8 cellular contexts compared by ENCODE assay signal in genomic region chr19:48646192-48646911, GRCh38. TPM values are rescaled to one million over a fixed set of nuclear protein-coding genes. Genes with fewer than 3 reads are reported as not detected.
A peak's percentile ranks its signal among the peaks of the same experiment; 100 is the strongest.
DNase-seq lines count a peak whose midpoint lies in the region; ATAC-seq, FAIRE-seq and TF ChIP-seq lines count a peak whose summit lies in the region.

No MANE protein-coding gene starts in this region.

- TF ChIP-seq POLR2A in A549 (IDR thresholded peaks at IDR 0.05; ENCODE audit: low read length) = peak; percentile 22; the same call in 1 of the 2 replicates

- peaks cover 18% of the 10 kb centered on the region; the same call in 2 of the 3 replicates for H3K4me1 ChIP-seq in A549

- H3K4me2 ChIP-seq in A549 = peak overlapping the region; percentile 94

- peak; percentile 97 to 98 for TF ChIP-seq RAD21 in A549 (conservative IDR thresholded peaks at IDR 0.05 in 1 of 2, IDR thresholded peaks at IDR 0.05 in 1 of 2)

- CTCF ChIA-PET in A549 (lab: Yijun Ruan, JAX) = interaction anchor here (0.6 to 3.5 kb wide), 55 partner anchors 8 to 347 kb away, joined by 3 to 39 read pairs (median 4); partner anchors contain the start of genes FUT1, FUT2, HSD17B14 and IZUMO1

- FAIRE-seq in A549 (lab: Jason Lieb, UNC) = no peak

- H3K9me3 ChIP-seq in A549 = no peaks in the 10 kb centered on the region

- POLR2A ChIA-PET in A549 (lab: Yijun Ruan, JAX) = interaction anchor here (1.0 to 3.1 kb wide), 7 partner anchors 12 to 226 kb away, joined by 3 to 15 read pairs (median 5); partner anchors contain the start of genes PPP1R15A, RPL18 and SPHK2

- ATAC-seq in A549 (peak; percentile 85 to 90), GM18868 (IDR thresholded peaks at IDR 0.05; ENCODE audit: unreplicated experiment) (peak; percentile 84), HG03196 (IDR thresholded peaks at IDR 0.05; ENCODE audit: unreplicated experiment) (peak; percentile 66)

- TF ChIP-seq CTCF in A549 (IDR thresholded peaks at IDR 0.05) = peak; percentile 90

- peak; percentile 91 to 97 for DNase-seq in A549 (ENCODE audit: low read depth in 1 of 2, low spot score in 1 of 2)
- peak; percentile 80 for DNase-seq in NCI-H460 (ENCODE audit: extremely low read depth, low read depth)
- peak; percentile 91 for DNase-seq in activated CD4-positive, CD25-positive, alpha-beta regulatory T cell treated with anti-CD3 and anti-CD28 coated beads, Interleukin-2, amount 50 U/mL, for 72 hours
- DNase-seq in cerebellar cortex (ENCODE audit: low spot score) = peak; percentile 96
- DNase-seq in stimulated activated CD4-positive, alpha-beta T cell treated with anti-CD3 and anti-CD28 coated beads, Interleukin-1b, Interleukin-23, amount 100 ng/mL, for 24 hours (ENCODE audit: low read depth in 4 of 4, low spot score in 1 of 4) = peak in 3 of 4 experiments; percentile 82 to 90 (median 82)

- peak overlapping the region; percentile 54 for H3K4me3 ChIP-seq in A549

- WGBS in A549 (ENCODE audit: missing lambda C conversion rate) = 2% methylated on average over 11 of the region's 36 CpGs

- H3K27me3 ChIP-seq in layer of hippocampus (ENCODE audit: control insufficient read depth, insufficient read depth, low read length) = no peaks in the 10 kb centered on the region

- H3K27ac ChIP-seq in A549 = peak overlapping the region; percentile 87 to 88
- peak overlapping the region; percentile 97 for H3K27ac ChIP-seq in layer of hippocampus (ENCODE audit: low read depth, low read length)

- no peak for TF ChIP-seq EP300 in A549 (IDR thresholded peaks at IDR 0.05)

TF ChIP-seq in A549, 52 proteins besides CTCF, POLR2A, EP300 and RAD21 (continues in another document):
- TF ChIP-seq NR3C1 (IDR thresholded peaks at IDR 0.05) = no peak
- no peak for TF ChIP-seq ZSCAN20 (CRISPR knock-in tag; IDR thresholded peaks at IDR 0.05)
- no peak for TF ChIP-seq TFCP2L1 (CRISPR knock-in tag; IDR thresholded peaks at IDR 0.05)
- TF ChIP-seq EHMT2 (IDR thresholded peaks at IDR 0.05; ENCODE audit: low read depth) = no peak
- 0 out of 2 replicates have a peak, but pooled peaks have one; percentile 28 for TF ChIP-seq ATOH8 (CRISPR knock-in tag; IDR thresholded peaks at IDR 0.05; ENCODE audit: low read depth)
- peak; percentile 87 for TF ChIP-seq E2F6 (IDR thresholded peaks at IDR 0.05; ENCODE audit: borderline replicate concordance, low read depth)
- no peak for TF ChIP-seq GATA3 (IDR thresholded peaks at IDR 0.05; ENCODE audit: borderline replicate concordance)
- no peak for TF ChIP-seq RARB (CRISPR knock-in tag; IDR thresholded peaks at IDR 0.05)
- no peak for TF ChIP-seq CBX8 (IDR thresholded peaks at IDR 0.05)
- TF ChIP-seq REST (IDR thresholded peaks at IDR 0.05) = no peak
- TF ChIP-seq ELK1 (IDR thresholded peaks at IDR 0.05; ENCODE audit: low read depth, low read length) = no peak
- no peak for TF ChIP-seq HEYL (CRISPR knock-in tag; IDR thresholded peaks at IDR 0.05)
- no peak for TF ChIP-seq BHLHE40 (IDR thresholded peaks at IDR 0.05; ENCODE audit: low read depth, low read length)
- peak; percentile 34 for TF ChIP-seq CHD2 (IDR thresholded peaks at IDR 0.05; ENCODE audit: low read length, partially characterized antibody)

RNA-seq across cellular contexts. Expression of gene CA11, which starts 0.4 kb away (rescaled TPM):
- 8.8 and 9.8 TPM in 2 replicates for polyA plus RNA-seq in A549 (2011; rRNA removed)
- polyA plus RNA-seq in A549 (2012; cell fraction: cytosol; rRNA removed) = 4.3 and 5.3 TPM in 2 replicates
- 3.4 and 12.5 TPM in 2 replicates for polyA plus RNA-seq in A549 (2012; cell fraction: nucleus; rRNA removed)
- 12.8 to 21.0 TPM (median 17.5 TPM) in 3 replicates for polyA plus RNA-seq in A549 (2017; fragmentation: RNase III; extraction: RNeasy Plus Mini Kit Qiagen cat#74134 plus additional on column Dnase treatment)
- polyA minus RNA-seq in A549 (2011; rRNA and poly(A)+ RNA removed) = 5.1 and 6.3 TPM in 2 replicates
- 3.3 and 4.3 TPM in 2 replicates for total RNA-seq in NCI-H460 (2014; rRNA removed; shearing (Covaris generic))
- 1.7 and 3.2 TPM in 2 replicates for polyA plus RNA-seq in NCI-H460 (2014; cell fraction: nucleus; rRNA removed)

RNA-seq across cellular contexts. Expression of gene DBP, which starts 9.2 kb away (rescaled TPM):
- polyA plus RNA-seq in A549 (2011; rRNA removed) (1.8 and 2.5 TPM in 2 replicates), A549 (2017; fragmentation: RNase III; extraction: RNeasy Plus Mini Kit Qiagen cat#74134 plus additional on column Dnase treatment) (3.8 to 5.5 TPM (median 4.1 TPM) in 3 replicates)
- 3.3 and 3.6 TPM in 2 replicates for polyA plus RNA-seq in A549 (2012; cell fraction: cytosol; rRNA removed)
- polyA plus RNA-seq in A549 (2012; cell fraction: nucleus; rRNA removed) = 2.1 and 2.5 TPM in 2 replicates
- 2.2 and 3.9 TPM in 2 replicates for polyA minus RNA-seq in A549 (2011; rRNA and poly(A)+ RNA removed)
- total RNA-seq in NCI-H460 (2014; rRNA removed; shearing (Covaris generic)) = 3.0 and 3.5 TPM in 2 replicates
- 2.1 and 2.6 TPM in 2 replicates for polyA plus RNA-seq in NCI-H460 (2014; cell fraction: nucleus; rRNA removed)

RNA-seq across cellular contexts. Expression of gene NTN5, which starts 26.5 kb away (rescaled TPM):
- 0.22 and 0.41 TPM in 2 replicates for polyA plus RNA-seq in A549 (2011; rRNA removed)
- 0.39 and 0.52 TPM in 2 replicates for polyA plus RNA-seq in A549 (2012; cell fraction: cytosol; rRNA removed)
- 3.6 and 4.5 TPM in 2 replicates for polyA plus RNA-seq in A549 (2012; cell fraction: nucleus; rRNA removed)
- 0.18 to 0.44 TPM (median 0.28 TPM) in 3 replicates for polyA plus RNA-seq in A549 (2017; fragmentation: RNase III; extraction: RNeasy Plus Mini Kit Qiagen cat#74134 plus additional on column Dnase treatment)
- not detected in 2 replicates for polyA minus RNA-seq in A549 (2011; rRNA and poly(A)+ RNA removed)
- not detected in 2 replicates for total RNA-seq in NCI-H460 (2014; rRNA removed; shearing (Covaris generic))
- polyA plus RNA-seq in NCI-H460 (2014; cell fraction: nucleus; rRNA removed) = not detected in 2 replicates

RNA-seq across cellular contexts. Expression of gene SPHK2, which starts 27.0 kb away (rescaled TPM):
- polyA plus RNA-seq in A549 (2011; rRNA removed) (5.5 and 6.1 TPM in 2 replicates), A549 (2017; fragmentation: RNase III; extraction: RNeasy Plus Mini Kit Qiagen cat#74134 plus additional on column Dnase treatment) (14.7 to 18.3 TPM (median 17.1 TPM) in 3 replicates)
- 13.7 and 18.6 TPM in 2 replicates for polyA plus RNA-seq in A549 (2012; cell fraction: cytosol; rRNA removed)
- 37.8 and 64.1 TPM in 2 replicates for polyA plus RNA-seq in A549 (2012; cell fraction: nucleus; rRNA removed)
- 8.5 and 10.8 TPM in 2 replicates for polyA minus RNA-seq in A549 (2011; rRNA and poly(A)+ RNA removed)
- total RNA-seq in NCI-H460 (2014; rRNA removed; shearing (Covaris generic)) = 6.7 and 6.9 TPM in 2 replicates
- polyA plus RNA-seq in NCI-H460 (2014; cell fraction: nucleus; rRNA removed) = 15.3 and 18.8 TPM in 2 replicates

RNA-seq across cellular contexts. Expression of gene RPL18, which starts 27.4 kb away (rescaled TPM):
- 1,390 and 1,780 TPM in 2 replicates for polyA plus RNA-seq in A549 (2011; rRNA removed)
- 2,689 and 2,957 TPM in 2 replicates for polyA plus RNA-seq in A549 (2012; cell fraction: cytosol; rRNA removed)
- polyA plus RNA-seq in A549 (2012; cell fraction: nucleus; rRNA removed) = 2,348 and 2,474 TPM in 2 replicates
- 2,568 to 2,696 TPM (median 2,647 TPM) in 3 replicates for polyA plus RNA-seq in A549 (2017; fragmentation: RNase III; extraction: RNeasy Plus Mini Kit Qiagen cat#74134 plus additional on column Dnase treatment)
- polyA minus RNA-seq in A549 (2011; rRNA and poly(A)+ RNA removed) = 793 and 1,174 TPM in 2 replicates
- total RNA-seq in NCI-H460 (2014; rRNA removed; shearing (Covaris generic)) = 1,411 and 1,488 TPM in 2 replicates
- 1,943 and 2,733 TPM in 2 replicates for polyA plus RNA-seq in NCI-H460 (2014; cell fraction: nucleus; rRNA removed)

Comparison
In these comparisons a context has a peak if more than half of its experiments do, and no peak if none do; other contexts are left out.
1. Peak in every context shown above with its lines: DNase-seq, ATAC-seq, H3K4me3 ChIP-seq and H3K27ac ChIP-seq.